ENCODE assay signal across 8 cellular contexts in the genomic region with DNA sequence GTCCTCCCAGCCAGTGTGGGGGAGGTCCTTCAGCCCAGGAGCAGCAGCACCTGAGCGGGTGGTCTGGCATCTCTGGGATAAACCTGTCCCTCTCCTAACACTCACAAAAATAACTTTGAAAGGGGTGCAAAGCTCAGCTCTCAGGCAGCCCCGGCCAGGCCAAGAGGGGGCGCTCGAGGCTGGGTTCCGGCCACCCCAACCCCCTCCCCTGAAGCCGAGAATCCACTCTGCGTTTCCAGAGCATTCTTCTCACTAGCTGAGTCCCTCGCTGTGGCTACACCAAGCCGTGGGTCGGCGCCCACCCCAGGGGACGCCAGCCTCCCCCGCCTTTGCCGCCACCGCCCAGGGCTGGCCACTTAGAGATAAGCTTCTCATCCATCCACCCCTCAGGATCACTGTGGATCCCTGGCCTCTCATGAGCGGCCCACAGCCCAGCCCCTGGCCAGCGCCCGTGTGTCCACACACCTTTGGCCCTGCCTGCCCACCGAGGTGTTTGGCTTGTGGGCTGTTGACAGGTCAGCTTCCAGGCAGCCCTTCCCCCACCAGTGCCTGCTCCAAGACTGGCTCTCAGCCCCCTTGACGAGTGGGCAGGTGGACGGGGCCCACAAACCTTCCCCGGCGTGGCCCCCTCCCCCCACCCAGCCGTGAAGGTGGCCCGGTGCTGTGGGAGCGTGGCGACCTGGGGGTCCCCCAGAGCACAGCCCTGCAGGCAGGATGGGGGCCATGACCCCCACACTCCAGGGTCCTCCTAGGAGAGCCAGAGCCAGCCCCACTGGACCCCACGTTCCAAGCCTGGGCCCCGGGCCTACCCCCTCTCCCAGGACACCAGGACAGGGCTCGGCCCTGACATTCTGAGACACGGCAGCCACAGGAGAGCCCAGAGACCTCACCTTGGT. TPM values are rescaled to one million over a fixed set of nuclear protein-coding genes. Genes with fewer than 3 reads are reported as not detected.
DNase-seq lines count a peak whose midpoint lies in the region; ATAC-seq and TF ChIP-seq lines count a peak whose summit lies in the region.

No MANE protein-coding gene starts in this region.

- H3K27me3 Mint-ChIP-seq in T-helper 17 cell: no peaks in the 10 kb centered on the region

- no peak overlapping the region for H3K4me3 ChIP-seq in AG04450 (ENCODE audit: low read depth, low read length)
- H3K4me3 ChIP-seq in HCT116 (replicated peaks in 1 of 2; ENCODE audit: low read depth in 1 of 2, low read length in 2 of 2): no peak overlapping the region
- no peak overlapping the region for H3K4me3 ChIP-seq in kidney epithelial cell (ENCODE audit: low read depth, low read length)

- DNase-seq in AG04450 (ENCODE audit: low read depth, low spot score): no peak
- DNase-seq in HCT116 (ENCODE audit: low read depth, low spot score): no peak
- DNase-seq in T-helper 17 cell: peak in 1 of 3 donors; percentile 26
- peak; percentile 15 for DNase-seq in central memory CD4-positive, alpha-beta T cell
- DNase-seq in kidney epithelial cell (ENCODE audit: low read depth): no peak
- DNase-seq in stimulated activated CD4-positive, alpha-beta T cell treated with anti-CD3 and anti-CD28 coated beads, Interleukin-4, amount 100 ng/mL, for 1 hour: peak; percentile 58

- CTCF ChIA-PET in AG04450 (lab: Charles Lee) (interaction anchor here (0.6 to 2.6 kb wide), 16 partner anchors 8 to 481 kb away, joined by 3 to 31 read pairs (median 4); a partner anchor contains a TSS), HCT116 (lab: Charles Lee) (interaction anchor here (0.9 to 1.4 kb wide), 7 partner anchors 10 to 486 kb away, joined by 3 to 18 read pairs (median 5); no protein-coding TSS in a partner anchor)

- peak; percentile 84 for TF ChIP-seq CTCF in AG04450 (IDR thresholded peaks at IDR 0.05; ENCODE audit: low read depth, low read length)
- peak in 2 of 3 experiments; percentile 85 to 96; a peak in 4 of 6 replicates for TF ChIP-seq CTCF in HCT116 (IDR thresholded peaks at IDR 0.05 in 2 of 3, conservative IDR thresholded peaks at IDR 0.05 in 1 of 3; ENCODE audit: borderline replicate concordance in 1 of 3, insufficient read depth in 1 of 3, low read depth in 2 of 3, low read length in 2 of 3)
- peak; percentile 98 for TF ChIP-seq CTCF in kidney epithelial cell (IDR thresholded peaks at IDR 0.05; ENCODE audit: insufficient read depth, low read length, poor library complexity, severe bottlenecking)

- no peaks in the 10 kb centered on the region for H4K20me1 ChIP-seq in HCT116 (ENCODE audit: insufficient read depth)

- no TSS peak for BruUV-seq in HCT116 (replicated peaks; lab: Mats Ljungman, UMichigan)

- no peak for TF ChIP-seq RAD21 in HCT116 (IDR thresholded peaks at IDR 0.05; ENCODE audit: low read depth)

- H3K9ac ChIP-seq in HCT116 (ENCODE audit: low read length): no peak overlapping the region

- ATAC-seq in HCT116: peak; percentile 91
- ATAC-seq in T-helper 17 cell: peak; percentile 57
- ATAC-seq in HG02798 (IDR thresholded peaks at IDR 0.05; ENCODE audit: poor library complexity, unreplicated experiment): no peak
- no peak for ATAC-seq in GM19397 (IDR thresholded peaks at IDR 0.05; ENCODE audit: unreplicated experiment)

- H3K79me2 ChIP-seq in HCT116 (ENCODE audit: insufficient read depth, low read length): no peaks in the 10 kb centered on the region

- no peaks in the 10 kb centered on the region for H3K27me3 ChIP-seq in AG04450 (ENCODE audit: control insufficient read depth, insufficient read depth, low read length)
- no peaks in the 10 kb centered on the region for H3K27me3 ChIP-seq in HCT116 (ENCODE audit: insufficient read depth, low read length)
- H3K27me3 ChIP-seq in kidney epithelial cell (ENCODE audit: control insufficient read depth, insufficient read depth, low read length): no peaks in the 10 kb centered on the region

- H3K4me1 ChIP-seq in HCT116 (ENCODE audit: control insufficient read depth in 1 of 2, insufficient read depth in 2 of 2, low read length in 2 of 2): peaks cover 7 to 8% of the 10 kb centered on the region in 2 experiments; a peak in 3 of 4 replicates

- H3K27ac ChIP-seq in AG04450 (ENCODE audit: low read depth, low read length) (no peak overlapping the region), HCT116 (ENCODE audit: low read depth, low read length) (peak overlapping the region; percentile 69; the same call in 1 of the 2 replicates)

- POLR2A ChIA-PET in AG04450 (lab: Yijun Ruan, JAX): interaction anchor here (0.7 to 1.0 kb wide), 2 partner anchors 74 to 132 kb away, joined by 3 read pairs; a partner anchor contains a TSS
- POLR2A ChIA-PET in HCT116 (lab: Charles Lee): interaction anchor here (1.2 kb wide), 1 partner anchor 10 kb away, joined by 5 read pairs; no protein-coding TSS in a partner anchor

- no peaks in the 10 kb centered on the region for H3K4me1 Mint-ChIP-seq in T-helper 17 cell

- RAD21 ChIA-PET in HCT116 (lab: Charles Lee; ENCODE audit: low non-redundant PET in 1 of 2, low total read pairs in 2 of 2, uncharacterized antibody in 2 of 2, unreplicated experiment in 2 of 2): no interaction called here

- H3K36me3 ChIP-seq in HCT116 (ENCODE audit: control insufficient read depth in 1 of 2, insufficient read depth in 2 of 2, low read length in 2 of 2) (no peaks in the 10 kb centered on the region), kidney epithelial cell (ENCODE audit: control insufficient read depth, insufficient read depth, low read length) (no peaks in the 10 kb centered on the region)

- peak overlapping the region; percentile 25 for H3K4me3 Mint-ChIP-seq in T-helper 17 cell

- H3K9me2 ChIP-seq in HCT116 (ENCODE audit: insufficient read depth): no peaks in the 10 kb centered on the region

- no peak for TF ChIP-seq POLR2A in HCT116 (IDR thresholded peaks at IDR 0.05; ENCODE audit: borderline replicate concordance, extremely low read depth, insufficient read depth, insufficient read length)

- intact Hi-C loops in HCT116 (cut with micrococcal nuclease): no loop called here

- H3K9me3 ChIP-seq in AG04450 (ENCODE audit: control insufficient read depth, insufficient read depth, low read length) (no peaks in the 10 kb centered on the region; the same call in 1 of the 2 replicates), HCT116 (ENCODE audit: control insufficient read depth in 1 of 2, insufficient read depth in 1 of 2, low read depth in 1 of 2, low read length in 2 of 2) (no peaks in the 10 kb centered on the region), T-helper 17 cell (ENCODE audit: control insufficient read depth, low read length, poor library complexity, severe bottlenecking) (no peaks in the 10 kb centered on the region)

- no peak overlapping the region for H3K27ac Mint-ChIP-seq in T-helper 17 cell

- H3K4me2 ChIP-seq in HCT116 (ENCODE audit: low read length): peak overlapping the region; percentile 41

- H3K36me3 Mint-ChIP-seq in T-helper 17 cell (ENCODE audit: low read depth): no peaks in the 10 kb centered on the region

- no peak overlapping the region for H2AFZ ChIP-seq in HCT116 (ENCODE audit: low read depth, low read length, poor library complexity, severe bottlenecking)

TF ChIP-seq in HCT116, 20 proteins besides CTCF, POLR2A, EP300 and RAD21:
- TF ChIP-seq EGR1 (IDR thresholded peaks at IDR 0.05; ENCODE audit: low read depth): no peak
- TF ChIP-seq JUND (IDR thresholded peaks at IDR 0.05): no peak
- TF ChIP-seq ZFX (IDR thresholded peaks at IDR 0.05): no peak
- TF ChIP-seq, protein P1, sequence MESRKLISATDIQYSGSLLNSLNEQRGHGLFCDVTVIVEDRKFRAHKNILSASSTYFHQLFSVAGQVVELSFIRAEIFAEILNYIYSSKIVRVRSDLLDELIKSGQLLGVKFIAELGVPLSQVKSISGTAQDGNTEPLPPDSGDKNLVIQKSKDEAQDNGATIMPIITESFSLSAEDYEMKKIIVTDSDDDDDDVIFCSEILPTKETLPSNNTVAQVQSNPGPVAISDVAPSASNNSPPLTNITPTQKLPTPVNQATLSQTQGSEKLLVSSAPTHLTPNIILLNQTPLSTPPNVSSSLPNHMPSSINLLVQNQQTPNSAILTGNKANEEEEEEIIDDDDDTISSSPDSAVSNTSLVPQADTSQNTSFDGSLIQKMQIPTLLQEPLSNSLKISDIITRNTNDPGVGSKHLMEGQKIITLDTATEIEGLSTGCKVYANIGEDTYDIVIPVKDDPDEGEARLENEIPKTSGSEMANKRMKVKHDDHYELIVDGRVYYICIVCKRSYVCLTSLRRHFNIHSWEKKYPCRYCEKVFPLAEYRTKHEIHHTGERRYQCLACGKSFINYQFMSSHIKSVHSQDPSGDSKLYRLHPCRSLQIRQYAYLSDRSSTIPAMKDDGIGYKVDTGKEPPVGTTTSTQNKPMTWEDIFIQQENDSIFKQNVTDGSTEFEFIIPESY (IDR thresholded peaks at IDR 0.05; ENCODE audit: extremely low read depth, insufficient replicate concordance, low read length): no peak
TF ChIP-seq in HCT116: peak in this region for 0.

RNA-seq across cellular contexts. Expression of a gene that starts 1.9 kb away (rescaled TPM):
- polyA plus RNA-seq in AG04450 (2011; rRNA removed): not detected in 2 replicates
- not detected in 2 replicates for polyA minus RNA-seq in AG04450 (2011; rRNA and poly(A)+ RNA removed)
- total RNA-seq in HCT116 (2021; ENCODE audit: unreplicated experiment) (2.5 TPM), T-helper 17 cell (1 to 10 TPM in 1 of 2 donors, not detected in 1; 1.1 TPM), kidney epithelial cell (0.33 TPM in 1 of 2 replicates, not detected in the other)
- polyA plus RNA-seq in HCT116 (2012): 0.91 and 1.1 TPM in 2 replicates

RNA-seq across cellular contexts. Expression of a gene that starts 30.8 kb away (rescaled TPM):
- 1.6 and 2.9 TPM in 2 replicates for polyA plus RNA-seq in AG04450 (2011; rRNA removed)
- 1.8 and 2.3 TPM in 2 replicates for polyA minus RNA-seq in AG04450 (2011; rRNA and poly(A)+ RNA removed)
- total RNA-seq in HCT116 (2021; ENCODE audit: unreplicated experiment) (1.3 TPM), T-helper 17 cell (1 to 10 TPM; 2.6 to 3.1 TPM), kidney epithelial cell (10.9 and 16.7 TPM in 2 replicates)
- polyA plus RNA-seq in HCT116 (2012): 1.9 and 3.2 TPM in 2 replicates

RNA-seq across cellular contexts. Expression of a gene that starts 55.6 kb away (rescaled TPM):
- 454 and 676 TPM in 2 replicates for polyA plus RNA-seq in AG04450 (2011; rRNA removed)
- 266 and 343 TPM in 2 replicates for polyA minus RNA-seq in AG04450 (2011; rRNA and poly(A)+ RNA removed)
- total RNA-seq in HCT116 (2021; ENCODE audit: unreplicated experiment): 87.0 TPM
- 98.3 and 119 TPM in 2 replicates for polyA plus RNA-seq in HCT116 (2012)
- 10 to 100 TPM; 15.1 to 19.8 TPM for total RNA-seq in T-helper 17 cell
- 373 and 431 TPM in 2 replicates for total RNA-seq in kidney epithelial cell

Comparison
In these comparisons a context has a peak if more than half of its experiments do, and no peak if none do; other contexts are left out.
1. DNase-seq: peak in central memory CD4-positive, alpha-beta T cell (single experiment) and stimulated activated CD4-positive, alpha-beta T cell treated with anti-CD3 and anti-CD28 coated beads, Interleukin-4, amount 100 ng/mL, for 1 hour (single experiment); none in AG04450 (single experiment), HCT116 (single experiment) and kidney epithelial cell (single experiment).
2. ATAC-seq: peak in HCT116 (single experiment) and T-helper 17 cell (single experiment); none in HG02798 (single experiment) and GM19397 (single experiment).
3. Peak in every context shown above with its lines, with median percentiles within 50 percentile points of each other: CTCF ChIP-seq.